9 cellular contexts compared by ENCODE assay signal in genomic region chr20:53929974-53930650, GRCh38.
A peak's percentile ranks its signal among the peaks of the same experiment; 100 is the strongest.
DNase-seq lines count a peak whose midpoint lies in the region; ATAC-seq and TF ChIP-seq lines count a peak whose summit lies in the region.
"Had no signal": no experiment of that assay in that cellular context is flagged by ENCODE, and none has a peak within 500 bp of the region (broad histone marks: within the 10 kb centered on the region; RNA-seq: fewer than 3 reads in every experiment).

No MANE protein-coding gene starts in this region.

- peaks cover 17% of the 10 kb centered on the region for H3K4me1 ChIP-seq in mucosa of descending colon (ENCODE audit: low read depth)

- ATAC-seq in GM18858 (IDR thresholded peaks at IDR 0.05; ENCODE audit: unreplicated experiment) (peak; percentile 50), GM21717 (IDR thresholded peaks at IDR 0.05; ENCODE audit: unreplicated experiment) (peak; percentile 64), HG03457 (IDR thresholded peaks at IDR 0.05; ENCODE audit: unreplicated experiment) (peak; percentile 66), mucosa of descending colon (peak; percentile 18)

- H3K4me3 ChIP-seq in mucosa of descending colon = no peak overlapping the region

- H3K9me3 ChIP-seq in mucosa of descending colon = no peaks in the 10 kb centered on the region

- TF ChIP-seq CTCF in mucosa of descending colon (IDR thresholded peaks at IDR 0.05) = no peak

- no peaks in the 10 kb centered on the region for H3K36me3 ChIP-seq in mucosa of descending colon (ENCODE audit: low read depth)

- intact Hi-C loops in mucosa of descending colon (cut with DNase I, micrococcal nuclease) = no loop called here

- DNase-seq in mucosa of descending colon (no peak), AG08395 (ENCODE audit: low spot score) (no peak), NCI-H187 (lab: John Stamatoyannopoulos, UW) (no peak), Kasumi-1 (lab: John Stamatoyannopoulos, UW) (no peak), NCI-H2171 treated with DMSO at 0.1 percent for 48 hours (lab: John Stamatoyannopoulos, UW) (no peak)
- DNase-seq: NCI-H748 treated with DMSO at 0.1 percent for 48 hours had no signal
